In genomic region chr16:835373-835772, GRCh38 we compare ENCODE assay signal across 44 cellular contexts. TPM values are rescaled to one million over a fixed set of nuclear protein-coding genes. Genes with fewer than 3 reads are reported as not detected.
"Had no signal": no experiment of that assay in that cellular context is flagged by ENCODE, and none has a peak within 500 bp of the region (broad histone marks: within the 10 kb centered on the region; RNA-seq: fewer than 3 reads in every experiment).

No MANE protein-coding gene starts in this region.

- H3K27ac ChIP-seq: adrenal gland, ascending aorta, body of pancreas, brain microvascular endothelial cell, breast epithelium, cardiac muscle cell had no signal

- H3K9me3 Mint-ChIP-seq: activated naive CD4-positive, alpha-beta T cell treated with anti-CD3 and anti-CD28 coated beads, Interleukin-2, amount 50 U/mL, for 24 hours; activated T-helper 17 cell treated with anti-CD3 and anti-CD28 coated beads, Interleukin-2, amount 50 U/mL, for 72 hours had no signal

- H3K4me1 ChIP-seq: adrenal gland, ascending aorta, body of pancreas, breast epithelium had no signal

- DNase-seq: activated effector memory CD4-positive, alpha-beta T cell treated with anti-CD3 and anti-CD28 coated beads, Interleukin-2, amount 50 U/mL, for 16 hours; activated effector memory CD4-positive, alpha-beta T cell treated with Interleukin-2 at 50 U/mL for 16 hours; activated gamma-delta T cell; activated gamma-delta T cell treated with Interleukin-2 at 50 U/mL for 16 hours; activated naive CD4-positive, alpha-beta T cell; activated naive CD4-positive, alpha-beta T cell treated with anti-CD3 and anti-CD28 coated beads for 36 hours; activated naive CD4-positive, alpha-beta T cell treated with anti-CD3 and anti-CD28 coated beads, Interleukin-2, amount 10 ng/mL, durations not matched to agents 7 days and 5 days; activated naive CD4-positive, alpha-beta T cell treated with anti-CD3 and anti-CD28 coated beads, Interleukin-2, amount 50 U/mL, for 16 hours; activated naive CD4-positive, alpha-beta T cell treated with Interleukin-2 at 50 U/mL for 16 hours; activated naive CD8-positive, alpha-beta T cell treated with anti-CD3 and anti-CD28 coated beads for 36 hours; activated naive CD8-positive, alpha-beta T cell treated with anti-CD3 and anti-CD28 coated beads, Interleukin-2, amount 10 ng/mL, durations not matched to agents 7 days and 5 days; activated naive CD8-positive, alpha-beta T cell treated with anti-CD3 and anti-CD28 coated beads, Interleukin-2, amount 50 U/mL, for 24 hours; activated T-cell treated with anti-CD3 and anti-CD28 coated beads, Interleukin-2, amount 50 U/mL, for 1 hour; activated T-cell treated with anti-CD3 and anti-CD28 coated beads, Interleukin-2, amount 50 U/mL, for 24 hours; activated T-cell treated with anti-CD3 and anti-CD28 coated beads, Interleukin-2, amount 50 U/mL, for 4 hours; activated T-cell treated with anti-CD3 and anti-CD28 coated beads, Interleukin-2, amount 50 U/mL, for 48 hours; activated T-cell treated with anti-CD3 and anti-CD28 coated beads, Interleukin-2, amount 50 U/mL, for 72 hours; adrenal gland; amniotic stem cell; amygdala; anterior cingulate cortex; aorta; body of pancreas; brain microvascular endothelial cell; caudate nucleus; central memory CD4-positive, alpha-beta T cell; cerebellar nuclear complex had no signal

- H3K4me3 ChIP-seq: adrenal gland, ascending aorta, body of pancreas, breast epithelium, cardiac muscle cell had no signal

- H3K4me3 Mint-ChIP-seq: activated naive CD4-positive, alpha-beta T cell treated with anti-CD3 and anti-CD28 coated beads for 36 hours; activated naive CD4-positive, alpha-beta T cell treated with anti-CD3 and anti-CD28 coated beads, Interleukin-2, amount 10 ng/mL, durations not matched to agents 7 days and 5 days; activated naive CD4-positive, alpha-beta T cell treated with anti-CD3 and anti-CD28 coated beads, Interleukin-2, amount 50 U/mL, for 24 hours; activated naive CD8-positive, alpha-beta T cell; activated naive CD8-positive, alpha-beta T cell treated with anti-CD3 and anti-CD28 coated beads for 36 hours; activated naive CD8-positive, alpha-beta T cell treated with anti-CD3 and anti-CD28 coated beads, Interleukin-2, amount 10 ng/mL, durations not matched to agents 7 days and 5 days; activated naive CD8-positive, alpha-beta T cell treated with anti-CD3 and anti-CD28 coated beads, Interleukin-2, amount 50 U/mL, for 24 hours; activated T-cell treated with anti-CD3 and anti-CD28 coated beads, Interleukin-2, amount 50 U/mL, for 24 hours; activated T-cell treated with anti-CD3 and anti-CD28 coated beads, Interleukin-2, amount 50 U/mL, for 4 hours; activated T-cell treated with anti-CD3 and anti-CD28 coated beads, Interleukin-2, amount 50 U/mL, for 72 hours; activated T-helper 1 cell treated with anti-CD3 and anti-CD28 coated beads, Interleukin-12 subunit alpha, Interleukin-12 subunit beta, Interleukin-2, Interleukin-4 antibody, amounts not matched to agents 30 ng/mL and 10 ng/mL and 1 ng/mL, durations not matched to agents 14 hours and 24 hours and 36 hours; activated T-helper 17 cell treated with anti-CD3 and anti-CD28 coated beads, Interleukin-2, amount 50 U/mL, for 72 hours; brain; central memory CD8-positive, alpha-beta T cell had no signal

- H3K27me3 Mint-ChIP-seq: activated naive CD4-positive, alpha-beta T cell treated with anti-CD3 and anti-CD28 coated beads, Interleukin-2, amount 10 ng/mL, durations not matched to agents 7 days and 5 days; activated naive CD8-positive, alpha-beta T cell; activated naive CD8-positive, alpha-beta T cell treated with anti-CD3 and anti-CD28 coated beads, Interleukin-2, amount 10 ng/mL, durations not matched to agents 7 days and 5 days; activated T-cell treated with anti-CD3 and anti-CD28 coated beads, Interleukin-2, amount 50 U/mL, for 24 hours; activated T-helper 17 cell treated with anti-CD3 and anti-CD28 coated beads, Interleukin-2, amount 50 U/mL, for 72 hours; brain had no signal

- H3K36me3 Mint-ChIP-seq: activated naive CD4-positive, alpha-beta T cell treated with anti-CD3 and anti-CD28 coated beads, Interleukin-2, amount 10 ng/mL, durations not matched to agents 7 days and 5 days; activated naive CD4-positive, alpha-beta T cell treated with anti-CD3 and anti-CD28 coated beads, Interleukin-2, amount 50 U/mL, for 24 hours; activated naive CD8-positive, alpha-beta T cell; activated naive CD8-positive, alpha-beta T cell treated with anti-CD3 and anti-CD28 coated beads for 36 hours; activated naive CD8-positive, alpha-beta T cell treated with anti-CD3 and anti-CD28 coated beads, Interleukin-2, amount 10 ng/mL, durations not matched to agents 7 days and 5 days had no signal

- H3K4me1 Mint-ChIP-seq: activated naive CD4-positive, alpha-beta T cell treated with anti-CD3 and anti-CD28 coated beads, Interleukin-2, amount 10 ng/mL, durations not matched to agents 7 days and 5 days; activated naive CD4-positive, alpha-beta T cell treated with anti-CD3 and anti-CD28 coated beads, Interleukin-2, amount 50 U/mL, for 24 hours; activated naive CD8-positive, alpha-beta T cell treated with anti-CD3 and anti-CD28 coated beads for 36 hours; activated naive CD8-positive, alpha-beta T cell treated with anti-CD3 and anti-CD28 coated beads, Interleukin-2, amount 10 ng/mL, durations not matched to agents 7 days and 5 days; activated naive CD8-positive, alpha-beta T cell treated with anti-CD3 and anti-CD28 coated beads, Interleukin-2, amount 50 U/mL, for 24 hours; activated T-helper 17 cell treated with anti-CD3 and anti-CD28 coated beads, Interleukin-2, amount 50 U/mL, for 72 hours; brain; central memory CD8-positive, alpha-beta T cell had no signal

- H3K27ac Mint-ChIP-seq: activated naive CD4-positive, alpha-beta T cell treated with anti-CD3 and anti-CD28 coated beads for 36 hours; activated naive CD4-positive, alpha-beta T cell treated with anti-CD3 and anti-CD28 coated beads, Interleukin-2, amount 10 ng/mL, durations not matched to agents 7 days and 5 days; activated naive CD4-positive, alpha-beta T cell treated with anti-CD3 and anti-CD28 coated beads, Interleukin-2, amount 50 U/mL, for 24 hours; activated naive CD4-positive, alpha-beta T cell treated with anti-CD3 and anti-CD28 coated beads, Interleukin-2, amount 50 U/mL, for 72 hours; activated naive CD8-positive, alpha-beta T cell; activated naive CD8-positive, alpha-beta T cell treated with anti-CD3 and anti-CD28 coated beads for 36 hours; activated naive CD8-positive, alpha-beta T cell treated with anti-CD3 and anti-CD28 coated beads, Interleukin-2, amount 10 ng/mL, durations not matched to agents 7 days and 5 days; activated naive CD8-positive, alpha-beta T cell treated with anti-CD3 and anti-CD28 coated beads, Interleukin-2, amount 50 U/mL, for 24 hours; activated T-cell treated with anti-CD3 and anti-CD28 coated beads, Interleukin-2, amount 50 U/mL, for 24 hours; activated T-cell treated with anti-CD3 and anti-CD28 coated beads, Interleukin-2, amount 50 U/mL, for 72 hours; activated T-helper 1 cell treated with anti-CD3 and anti-CD28 coated beads, Interleukin-12 subunit alpha, Interleukin-12 subunit beta, Interleukin-2, Interleukin-4 antibody, amounts not matched to agents 30 ng/mL and 10 ng/mL and 1 ng/mL, durations not matched to agents 14 hours and 24 hours and 36 hours; activated T-helper 17 cell treated with anti-CD3 and anti-CD28 coated beads, Interleukin-2, amount 50 U/mL, for 72 hours; activated T-helper 2 cell treated with anti-CD3 and anti-CD28 coated beads, Interferon-gamma antibody, Interleukin-2, Interleukin-4, amounts not matched to agents 10 μg/mL and 5 μg/mL and 100 μg/mL, durations not matched to agents 14 hours and 24 hours and 36 hours; brain had no signal

- H3K9me3 ChIP-seq: adrenal gland had no signal

- ATAC-seq: activated naive CD4-positive, alpha-beta T cell treated with anti-CD3 and anti-CD28 coated beads, Interleukin-2, amount 50 U/mL, for 72 hours; activated naive CD8-positive, alpha-beta T cell treated with anti-CD3 and anti-CD28 coated beads, Interleukin-2, amount 50 U/mL, for 24 hours; activated T-cell treated with anti-CD3 and anti-CD28 coated beads, Interleukin-2, amount 50 U/mL, for 4 hours; activated T-cell treated with anti-CD3 and anti-CD28 coated beads, Interleukin-2, amount 50 U/mL, for 72 hours; activated T-helper 17 cell treated with anti-CD3 and anti-CD28 coated beads, Interleukin-2, amount 50 U/mL, for 72 hours; body of pancreas had no signal

- H3K36me3 ChIP-seq: adrenal gland, ascending aorta, brain microvascular endothelial cell, breast epithelium, cardiac muscle cell had no signal

- H3K27me3 ChIP-seq: ascending aorta, body of pancreas, brain microvascular endothelial cell, cardiac muscle cell had no signal

RNA-seq across cellular contexts. Expression of gene GNG13, which starts 34.8 kb away (rescaled TPM):
- total RNA-seq: activated naive CD4-positive, alpha-beta T cell treated with anti-CD3 and anti-CD28 coated beads for 36 hours; activated naive CD4-positive, alpha-beta T cell treated with anti-CD3 and anti-CD28 coated beads, Interleukin-2, amount 50 U/mL, for 72 hours; activated naive CD8-positive, alpha-beta T cell treated with anti-CD3 and anti-CD28 coated beads for 36 hours; activated naive CD8-positive, alpha-beta T cell treated with anti-CD3 and anti-CD28 coated beads, Interleukin-2, amount 10 ng/mL, durations not matched to agents 7 days and 5 days; activated T-cell treated with anti-CD3 and anti-CD28 coated beads, Interleukin-2, amount 50 U/mL, for 4 hours; activated T-cell treated with anti-CD3 and anti-CD28 coated beads, Interleukin-2, amount 50 U/mL, for 72 hours; activated T-helper 1 cell treated with anti-CD3 and anti-CD28 coated beads, Interleukin-12 subunit alpha, Interleukin-12 subunit beta, Interleukin-2, Interleukin-4 antibody, amounts not matched to agents 30 ng/mL and 10 ng/mL and 1 ng/mL, durations not matched to agents 14 hours and 24 hours and 36 hours; activated T-helper 17 cell treated with anti-CD3 and anti-CD28 coated beads, Interleukin-2, amount 50 U/mL, for 72 hours; activated T-helper 2 cell treated with anti-CD3 and anti-CD28 coated beads, Interferon-gamma antibody, Interleukin-2, Interleukin-4, amounts not matched to agents 10 μg/mL and 5 μg/mL and 100 μg/mL, durations not matched to agents 14 hours and 24 hours and 36 hours; adrenal gland; aorta; ascending aorta; astrocyte; body of pancreas; breast epithelium; bronchial epithelial cell; cardiac muscle cell; cardiac septum; cerebellum; chondrocyte had no signal
- polyA plus RNA-seq: adipose tissue, adrenal gland, aorta had no signal
